In the genomic region with DNA sequence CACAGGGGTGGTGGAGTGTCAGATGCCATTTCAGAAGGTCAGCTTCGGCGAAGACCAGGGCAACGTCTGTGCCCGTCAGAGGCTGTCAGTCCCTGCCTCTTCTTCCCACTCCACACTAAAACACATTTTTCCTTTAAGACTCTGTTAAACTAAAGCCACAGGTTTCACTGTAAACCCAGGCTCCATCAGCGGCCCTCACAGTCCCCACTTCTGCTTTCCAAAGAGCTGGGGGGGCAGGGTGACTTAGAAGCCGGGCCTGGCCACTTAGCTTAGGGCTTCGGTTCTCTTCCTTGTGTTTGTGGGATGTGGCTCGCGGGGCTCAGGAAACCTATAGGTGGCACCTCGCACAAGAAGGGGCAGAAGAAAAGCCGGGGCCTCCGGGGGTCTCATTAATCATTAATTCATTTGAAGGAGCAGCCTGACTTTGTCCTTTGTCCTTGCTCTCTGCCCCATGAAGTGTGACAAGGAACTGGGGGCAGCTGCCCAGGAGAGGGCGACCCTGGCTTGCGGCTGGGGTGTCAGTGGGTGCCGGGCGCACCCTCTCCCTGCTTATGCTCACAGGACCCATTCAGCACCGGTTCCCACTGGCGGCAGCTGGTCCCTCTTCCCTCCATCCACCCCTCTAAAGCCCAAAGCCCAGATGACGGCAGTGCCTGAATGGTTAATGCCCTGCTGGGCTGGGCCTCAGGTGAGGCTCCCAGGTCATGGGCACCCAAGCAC, we compare ENCODE assay signal across 12 cellular contexts. TPM values are rescaled to one million over a fixed set of nuclear protein-coding genes. Genes with fewer than 3 reads are reported as not detected.
A peak's percentile ranks its signal among the peaks of the same experiment; 100 is the strongest.
DNase-seq lines count a peak whose midpoint lies in the region; ATAC-seq, FAIRE-seq and TF ChIP-seq lines count a peak whose summit lies in the region.
"Had no signal": no experiment of that assay in that cellular context is flagged by ENCODE, and none has a peak within 500 bp of the region (broad histone marks: within the 10 kb centered on the region; RNA-seq: fewer than 3 reads in every experiment).

No MANE protein-coding gene starts in this region.

- H3K36me3 ChIP-seq in brain microvascular endothelial cell (replicated peaks) (no peaks in the 10 kb centered on the region), psoas muscle (ENCODE audit: insufficient read depth in 1 of 2, low read depth in 1 of 2) (no peaks in the 10 kb centered on the region)

- peak; percentile 74 for FAIRE-seq in GM18507 (lab: Jason Lieb, UNC)

- H3K27me3 Mint-ChIP-seq in activated naive CD8-positive, alpha-beta T cell treated with anti-CD3 and anti-CD28 coated beads, Interleukin-2, amount 50 U/mL, for 24 hours = no peaks in the 10 kb centered on the region

- no peak overlapping the region for H3K27ac ChIP-seq in brain microvascular endothelial cell
- H3K27ac ChIP-seq in psoas muscle = peak overlapping the region; percentile 26

- TF ChIP-seq CTCF in brain microvascular endothelial cell (IDR thresholded peaks at IDR 0.05; ENCODE audit: low read depth, low read length, missing control alignments) (peak; percentile 9), psoas muscle (IDR thresholded peaks at IDR 0.05) (no peak)

- H3K27ac Mint-ChIP-seq in activated naive CD8-positive, alpha-beta T cell treated with anti-CD3 and anti-CD28 coated beads, Interleukin-2, amount 50 U/mL, for 24 hours = no peak overlapping the region

- no peaks in the 10 kb centered on the region for H3K9me3 ChIP-seq in psoas muscle

- intact Hi-C loops in psoas muscle (cut with DNase I) = no loop called here

- H3K4me3 Mint-ChIP-seq in activated naive CD8-positive, alpha-beta T cell treated with anti-CD3 and anti-CD28 coated beads, Interleukin-2, amount 50 U/mL, for 24 hours = no peak overlapping the region
- H3K4me3 Mint-ChIP-seq: T-helper 2 cell treated with Interferon-gamma antibody and Interleukin-4, amounts not matched to agents 5 μg/mL and 100 μg/mL, for 36 hours had no signal

- H3K27me3 ChIP-seq in brain microvascular endothelial cell (replicated peaks) (no peaks in the 10 kb centered on the region), psoas muscle (ENCODE audit: insufficient read depth in 3 of 3, low read length in 2 of 3) (no peaks in the 10 kb centered on the region)

- no peak for DNase-seq in GM18507 (ENCODE audit: extremely low spot score, insufficient read length, low read depth)
- peak; percentile 76 for DNase-seq in NOMO-1 treated with dmso at 0.1 percent for 144 hours (lab: John Stamatoyannopoulos, UW; ENCODE audit: unreplicated experiment)
- no peak for DNase-seq in brain microvascular endothelial cell
- DNase-seq in psoas muscle = no peak
- no peak for DNase-seq in activated naive CD8-positive, alpha-beta T cell treated with anti-CD3 and anti-CD28 coated beads, Interleukin-2, amount 50 U/mL, for 24 hours
- no peak for DNase-seq in Ammon's horn (ENCODE audit: low spot score)
- DNase-seq: activated gamma-delta T cell treated with Interleukin-2 at 50 U/mL for 16 hours, foreskin melanocyte, NCI-H226 had no signal

- H3K4me1 ChIP-seq in psoas muscle = peaks cover 32% of the 10 kb centered on the region

- no peaks in the 10 kb centered on the region for H3K36me3 Mint-ChIP-seq in activated naive CD8-positive, alpha-beta T cell treated with anti-CD3 and anti-CD28 coated beads, Interleukin-2, amount 50 U/mL, for 24 hours (ENCODE audit: low read depth)

- no peaks in the 10 kb centered on the region for H3K9me3 Mint-ChIP-seq in activated naive CD8-positive, alpha-beta T cell treated with anti-CD3 and anti-CD28 coated beads, Interleukin-2, amount 50 U/mL, for 24 hours
- H3K9me3 Mint-ChIP-seq: T-helper 2 cell treated with Interferon-gamma antibody and Interleukin-4, amounts not matched to agents 5 μg/mL and 100 μg/mL, for 36 hours had no signal

- H3K4me3 ChIP-seq in brain microvascular endothelial cell (ENCODE audit: low read depth, low read length) (no peak overlapping the region), psoas muscle (no peak overlapping the region)

- WGBS in psoas muscle, 3 donors = 86 to 88% (median 88%) methylated on average over 17 to 19 of the region's 19 CpGs

- ATAC-seq in psoas muscle (no peak), HG03460 (IDR thresholded peaks at IDR 0.05; ENCODE audit: unreplicated experiment) (no peak)
- no peak for ATAC-seq in activated naive CD8-positive, alpha-beta T cell treated with anti-CD3 and anti-CD28 coated beads, Interleukin-2, amount 50 U/mL, for 24 hours
- ATAC-seq: sciatic nerve had no signal

- peaks cover 30% of the 10 kb centered on the region for H3K4me1 Mint-ChIP-seq in activated naive CD8-positive, alpha-beta T cell treated with anti-CD3 and anti-CD28 coated beads, Interleukin-2, amount 50 U/mL, for 24 hours

- in situ Hi-C loops in brain microvascular endothelial cell (cut with HindIII; ENCODE audit: low pct_ligation_motif_present, low sequenced_read_pairs) = no loop called here

RNA-seq across cellular contexts. Expression of a gene that starts 4.1 kb away (rescaled TPM):
- 1 to 10 TPM; 5.7 to 8.8 (median 7.2) TPM for total RNA-seq in psoas muscle
- 10 to 100 TPM in 1 of 3 donors, 1 to 10 TPM in 2; 3.7 to 18.5 (median 6.1) TPM for polyA plus RNA-seq in psoas muscle

RNA-seq across cellular contexts. Expression of a gene that starts 8.1 kb away (rescaled TPM):
- total RNA-seq in psoas muscle = 10 to 100 TPM in 3 of 4 donors, 1 to 10 TPM in 1; 7.4 to 27.7 (median 13.9) TPM
- polyA plus RNA-seq in psoas muscle = 10 to 100 TPM; 10.6 to 20.8 (median 12.9) TPM

RNA-seq across cellular contexts. Expression of a gene that starts 23.8 kb away (rescaled TPM):
- under 1 TPM in 1 of 4 donors, not detected in 3; 0.25 TPM for total RNA-seq in psoas muscle
- under 1 TPM; 0.05 to 0.09 (median 0.08) TPM for polyA plus RNA-seq in psoas muscle
- total RNA-seq: sciatic nerve had no signal

RNA-seq across cellular contexts. Expression of a gene that starts 44.2 kb away (rescaled TPM):
- total RNA-seq in psoas muscle = 1,000 to 10,000 TPM in 1 of 4 donors, 100 to 1,000 TPM in 3; 517 to 1,759 (median 646) TPM
- polyA plus RNA-seq in psoas muscle = 100 to 1,000 TPM; 474 to 758 (median 716) TPM

RNA-seq across cellular contexts. Expression of a gene that starts 44.7 kb away (rescaled TPM):
- total RNA-seq in psoas muscle = 10 to 100 TPM; 26.5 to 43.8 (median 40.6) TPM
- 10 to 100 TPM; 24.8 to 39.2 (median 29.7) TPM for polyA plus RNA-seq in psoas muscle
